ENCODE assay signal across 30 cellular contexts in the genomic region with DNA sequence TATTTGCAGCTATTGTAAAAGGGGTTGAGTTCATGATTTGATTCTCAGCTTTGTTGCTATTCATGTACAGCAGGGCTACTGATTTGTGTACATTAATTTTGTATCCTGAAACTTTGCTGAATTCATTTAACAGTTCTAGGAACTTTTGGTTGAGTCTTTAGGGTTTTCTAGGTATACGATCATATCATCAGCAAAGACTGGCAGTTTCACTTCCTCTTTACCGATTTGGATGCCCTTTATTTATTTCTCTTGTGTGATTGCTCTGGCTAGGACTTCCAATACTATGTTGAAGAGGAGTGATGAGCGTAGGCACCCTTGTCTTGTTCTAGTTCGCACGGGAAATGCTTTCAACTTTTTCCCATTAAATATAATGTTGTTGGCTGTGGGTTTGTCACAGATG. TPM values are rescaled to one million over a fixed set of nuclear protein-coding genes. Genes with fewer than 3 reads are reported as not detected.
"Had no signal": no experiment of that assay in that cellular context is flagged by ENCODE, and none has a peak within 500 bp of the region (broad histone marks: within the 10 kb centered on the region; RNA-seq: fewer than 3 reads in every experiment).

No MANE protein-coding gene starts in this region.

- H3K4me3 ChIP-seq: esophagus squamous epithelium, heart right ventricle, left lung, lower lobe of right lung, mucosa of descending colon, spleen, tibial nerve had no signal

- H3K27ac ChIP-seq: epithelial cell of prostate, esophagus squamous epithelium, heart right ventricle, left lung, lower lobe of right lung, spleen, tibial nerve had no signal

- FAIRE-seq: bronchial epithelial cell, colon, endometrium had no signal

- DNase-seq: activated CD4-positive, alpha-beta T cell treated with anti-CD3 and anti-CD28 coated beads for 4 hours; activated CD4-positive, alpha-beta T cell treated with anti-CD3 and anti-CD28 coated beads, Interleukin-2, amount 50 U/mL, for 4 hours; activated CD4-positive, CD25-positive, alpha-beta regulatory T cell; activated naive CD4-positive, alpha-beta T cell treated with Interleukin-2 at 50 U/mL for 16 hours; activated T-cell treated with anti-CD3 and anti-CD28 coated beads for 4 hours; activated T-cell treated with anti-CD3 and anti-CD28 coated beads, Interleukin-2, amount 50 U/mL, for 72 hours; anterior cingulate cortex; effector CD8-positive, alpha-beta T cell; esophagus squamous epithelium; foreskin melanocyte; heart right ventricle; kidney glomerular epithelial cell; left lung; lower lobe of right lung; mesendoderm; mucosa of descending colon; posterior cingulate gyrus; right cardiac atrium; spleen; stimulated activated naive CD4-positive, alpha-beta T cell treated with Interleukin-2 at 50 U/mL for 16 hours; T-helper 9 cell had no signal

- H3K9me3 ChIP-seq: esophagus squamous epithelium, lower lobe of right lung, mucosa of descending colon had no signal

- H3K4me1 ChIP-seq: esophagus squamous epithelium, heart right ventricle, left lung, lower lobe of right lung, spleen, tibial nerve had no signal

- H3K27me3 ChIP-seq: esophagus squamous epithelium, left lung, spleen, tibial nerve had no signal

- ATAC-seq: activated T-cell treated with anti-CD3 and anti-CD28 coated beads, Interleukin-2, amount 50 U/mL, for 72 hours; heart right ventricle; left lung; lower lobe of right lung; mucosa of descending colon; natural killer cell treated with Interleukin-12 subunit alpha and Interleukin-12 subunit beta and Interleukin-15 and Interleukin-18, amount 100 ng/mL, for 72 hours; right cardiac atrium had no signal

- H3K36me3 ChIP-seq: esophagus squamous epithelium, heart right ventricle, left lung, lower lobe of right lung, spleen, tibial nerve had no signal

RNA-seq across cellular contexts. Expression of a gene that starts 48.1 kb away (rescaled TPM):
- total RNA-seq: activated T-cell treated with anti-CD3 and anti-CD28 coated beads, Interleukin-2, amount 50 U/mL, for 72 hours; dermis microvascular lymphatic vessel endothelial cell; natural killer cell treated with Interleukin-12 subunit alpha and Interleukin-12 subunit beta and Interleukin-15 and Interleukin-18, amount 100 ng/mL, for 72 hours had no signal

RNA-seq across cellular contexts. Expression of a gene that starts 59.4 kb away (rescaled TPM):
- total RNA-seq: activated T-cell treated with anti-CD3 and anti-CD28 coated beads, Interleukin-2, amount 50 U/mL, for 72 hours; bronchial epithelial cell; dermis microvascular lymphatic vessel endothelial cell; glomerular endothelial cell; lower lobe of right lung; myocyte; natural killer cell treated with Interleukin-12 subunit alpha and Interleukin-12 subunit beta and Interleukin-15 and Interleukin-18, amount 100 ng/mL, for 72 hours had no signal
